In genomic region chr2:72145658-72146329, GRCh38 we compare ENCODE assay signal across 10 cellular contexts. TPM values are rescaled to one million over a fixed set of nuclear protein-coding genes. Genes with fewer than 3 reads are reported as not detected.
A peak's percentile ranks its signal among the peaks of the same experiment; 100 is the strongest.
DNase-seq lines count a peak whose midpoint lies in the region; ATAC-seq, FAIRE-seq and TF ChIP-seq lines count a peak whose summit lies in the region.
"Had no signal": no experiment of that assay in that cellular context is flagged by ENCODE, and none has a peak within 500 bp of the region (broad histone marks: within the 10 kb centered on the region; RNA-seq: fewer than 3 reads in every experiment).

No MANE protein-coding gene starts in this region.

- H3K27me3 ChIP-seq in keratinocyte (ENCODE audit: control insufficient read depth, extremely low read depth, insufficient read depth, low read length) = peaks cover 58% of the 10 kb centered on the region

- H3K4me2 ChIP-seq in keratinocyte (ENCODE audit: control insufficient read depth, extremely low read depth, insufficient read depth, low read depth, low read length) = peak overlapping the region; percentile 87

- no peaks in the 10 kb centered on the region for H3K9me3 ChIP-seq in keratinocyte (ENCODE audit: control insufficient read depth, low read depth, low read length)

- no peak overlapping the region for H3K9ac ChIP-seq in keratinocyte (ENCODE audit: control insufficient read depth, extremely low read depth, insufficient read depth, low read length)

- H3K27me3 Mint-ChIP-seq in activated naive CD8-positive, alpha-beta T cell treated with anti-CD3 and anti-CD28 coated beads for 36 hours = peaks cover 79% of the 10 kb centered on the region
- H3K27me3 Mint-ChIP-seq in stimulated activated naive CD8-positive, alpha-beta T cell treated with anti-CD3 and anti-CD28 coated beads, Interleukin-15, amount 100 ng/mL, for 72 hours = peaks cover 98% of the 10 kb centered on the region
- H3K27me3 Mint-ChIP-seq in endothelial cell (ENCODE audit: unreplicated experiment) = peaks cover 53% of the 10 kb centered on the region

- no peaks in the 10 kb centered on the region for H3K9me1 ChIP-seq in keratinocyte (ENCODE audit: control insufficient read depth, extremely low read depth, insufficient read depth, low read length)

- H3K36me3 Mint-ChIP-seq in activated naive CD8-positive, alpha-beta T cell treated with anti-CD3 and anti-CD28 coated beads for 36 hours = peaks cover 3% of the 10 kb centered on the region
- H3K36me3 Mint-ChIP-seq in endothelial cell (ENCODE audit: low read depth, unreplicated experiment) = peaks cover 3% of the 10 kb centered on the region

- no peaks in the 10 kb centered on the region for H3K79me2 ChIP-seq in keratinocyte (ENCODE audit: control insufficient read depth, insufficient read depth, low read length)

- H3K27ac Mint-ChIP-seq in activated naive CD8-positive, alpha-beta T cell treated with anti-CD3 and anti-CD28 coated beads for 36 hours = no peak overlapping the region
- H3K27ac Mint-ChIP-seq in stimulated activated naive CD8-positive, alpha-beta T cell treated with anti-CD3 and anti-CD28 coated beads, Interleukin-15, amount 100 ng/mL, for 72 hours = peak overlapping the region in 1 of 2 donors; percentile 57
- no peak overlapping the region for H3K27ac Mint-ChIP-seq in endothelial cell (ENCODE audit: unreplicated experiment)

- TF ChIP-seq CTCF in keratinocyte (optimal IDR thresholded peaks at IDR 0.05 in 1 of 3, IDR thresholded peaks at IDR 0.05 in 1 of 3, conservative IDR thresholded peaks at IDR 0.05 in 1 of 3; ENCODE audit: extremely low read depth in 1 of 3, insufficient read depth in 2 of 3, low read length in 3 of 3) = no peak
- no peak for TF ChIP-seq CTCF in endothelial cell (IDR thresholded peaks at IDR 0.05; ENCODE audit: unreplicated experiment)

- peak overlapping the region; percentile 38 to 69 (median 68) for H3K4me3 ChIP-seq in keratinocyte (ENCODE audit: control insufficient read depth in 2 of 3, extremely low read depth in 1 of 3, insufficient read depth in 2 of 3, low read depth in 1 of 3, low read length in 3 of 3)

- no peak for FAIRE-seq in keratinocyte (lab: Jason Lieb, UNC)

- no peaks in the 10 kb centered on the region for H3K36me3 ChIP-seq in keratinocyte (ENCODE audit: control insufficient read depth in 2 of 2, extremely low read depth in 1 of 2, insufficient read depth in 2 of 2, low read length in 2 of 2)

- DNase-seq in DMS 273 (lab: John Stamatoyannopoulos, UW; ENCODE audit: unreplicated experiment) (peak; percentile 66), DMS 273 treated with DMSO at 0.1 percent for 48 hours (lab: John Stamatoyannopoulos, UW) (no peak), keratinocyte (ENCODE audit: low read depth, low spot score) (no peak), endothelial cell (ENCODE audit: low spot score) (no peak), AG08395 (ENCODE audit: low spot score) (no peak)
- DNase-seq in activated naive CD8-positive, alpha-beta T cell treated with anti-CD3 and anti-CD28 coated beads for 36 hours = no peak
- DNase-seq in stimulated activated naive CD8-positive, alpha-beta T cell treated with anti-CD3 and anti-CD28 coated beads, Interleukin-15, amount 100 ng/mL, for 72 hours = no peak
- no peak for DNase-seq in activated CD4-positive, alpha-beta T cell treated with anti-CD3 and anti-CD28 coated beads, Interleukin-2, amount 50 U/mL, for 4 hours
- DNase-seq: NCI-H524 treated with DMSO at 0.1 percent for 48 hours had no signal

- no peak for ATAC-seq in stimulated activated naive CD8-positive, alpha-beta T cell treated with anti-CD3 and anti-CD28 coated beads, Interleukin-15, amount 100 ng/mL, for 72 hours

- H3K4me1 Mint-ChIP-seq in activated naive CD8-positive, alpha-beta T cell treated with anti-CD3 and anti-CD28 coated beads for 36 hours = peaks cover 37% of the 10 kb centered on the region
- H3K4me1 Mint-ChIP-seq in stimulated activated naive CD8-positive, alpha-beta T cell treated with anti-CD3 and anti-CD28 coated beads, Interleukin-15, amount 100 ng/mL, for 72 hours = peaks cover 64% of the 10 kb centered on the region
- peaks cover 40% of the 10 kb centered on the region for H3K4me1 Mint-ChIP-seq in endothelial cell (ENCODE audit: unreplicated experiment)

- H2AFZ ChIP-seq in keratinocyte (ENCODE audit: control insufficient read depth, low read length) = no peak overlapping the region

- H3K27ac ChIP-seq in keratinocyte (ENCODE audit: control insufficient read depth, insufficient read depth, low read length) = no peak overlapping the region
- H3K27ac ChIP-seq: 22Rv1 had no signal

- H3K9me3 Mint-ChIP-seq in activated naive CD8-positive, alpha-beta T cell treated with anti-CD3 and anti-CD28 coated beads for 36 hours = peaks cover 3% of the 10 kb centered on the region
- H3K9me3 Mint-ChIP-seq in stimulated activated naive CD8-positive, alpha-beta T cell treated with anti-CD3 and anti-CD28 coated beads, Interleukin-15, amount 100 ng/mL, for 72 hours = no peaks in the 10 kb centered on the region
- peaks cover 5% of the 10 kb centered on the region for H3K9me3 Mint-ChIP-seq in endothelial cell (ENCODE audit: unreplicated experiment)

- dilution Hi-C loops in keratinocyte (cut with MboI; ENCODE audit: extremely low pct_ligation_motif_present, low sequenced_read_pairs) = no loop called here

- peaks cover 37% of the 10 kb centered on the region for H3K4me1 ChIP-seq in keratinocyte (ENCODE audit: control insufficient read depth, extremely low read depth, insufficient read depth, low read length)

- H3K4me3 Mint-ChIP-seq in activated naive CD8-positive, alpha-beta T cell treated with anti-CD3 and anti-CD28 coated beads for 36 hours = peak overlapping the region; percentile 68
- peak overlapping the region; percentile 79 to 82 for H3K4me3 Mint-ChIP-seq in stimulated activated naive CD8-positive, alpha-beta T cell treated with anti-CD3 and anti-CD28 coated beads, Interleukin-15, amount 100 ng/mL, for 72 hours
- no peak overlapping the region for H3K4me3 Mint-ChIP-seq in endothelial cell (ENCODE audit: unreplicated experiment)

- H4K20me1 ChIP-seq in keratinocyte (ENCODE audit: control insufficient read depth, extremely low read depth, insufficient read depth, low read length) = no peaks in the 10 kb centered on the region

RNA-seq across cellular contexts. Expression of gene CYP26B1, which starts 1.9 kb away (rescaled TPM):
- not detected for total RNA-seq in activated naive CD8-positive, alpha-beta T cell treated with anti-CD3 and anti-CD28 coated beads for 36 hours
- 0.75 to 1.8 TPM (median 1.2 TPM) in 3 replicates for polyA plus RNA-seq in keratinocyte
- 4.3 TPM for polyA plus RNA-seq in keratinocyte (2011; ENCODE audit: low read depth)
- polyA plus RNA-seq in keratinocyte (2011; cell fraction: cytosol; rRNA removed) = 0.45 and 0.74 TPM in 2 replicates
- polyA plus RNA-seq in keratinocyte (2011; cell fraction: nucleus; rRNA removed) = 5.3 and 5.9 TPM in 2 replicates
- 1.3 and 6.0 TPM in 2 replicates for polyA plus RNA-seq in keratinocyte (2012; ENCODE audit: low replicate concordance)
- polyA minus RNA-seq in keratinocyte = 1.1 to 2.4 TPM (median 1.4 TPM) in 3 replicates
- polyA minus RNA-seq in keratinocyte (2011; cell fraction: cytosol; rRNA and poly(A)+ RNA removed) = 1.2 TPM
- polyA minus RNA-seq in keratinocyte (2011; cell fraction: nucleus; rRNA and poly(A)+ RNA removed) = 3.3 and 3.5 TPM in 2 replicates
- 1.2 TPM for total RNA-seq in endothelial cell (ENCODE audit: unreplicated experiment)
